ENCODE assay signal across 1 cellular context in genomic region chr9:127873223-127873691, GRCh38.
TF ChIP-seq lines count a peak whose summit lies in the region.

No MANE protein-coding gene starts in this region.

TF ChIP-seq in K562, 482 proteins besides CTCF, POLR2A, EP300 and RAD21:
- no peak for TF ChIP-seq CAMTA2 (CRISPR knock-in tag; conservative IDR thresholded peaks at IDR 0.05)
- TF ChIP-seq ZBTB17 (CRISPR knock-in tag; IDR thresholded peaks at IDR 0.05): no peak
- TF ChIP-seq VEZF1 (CRISPR knock-in tag; IDR thresholded peaks at IDR 0.05): 0 out of 2 replicates have a peak, but pooled peaks have one; percentile 12
- no peak for TF ChIP-seq PTBP1 (IDR thresholded peaks at IDR 0.05; ENCODE audit: low read depth, low read length)
- no peak for TF ChIP-seq SP2 (IDR thresholded peaks at IDR 0.05; ENCODE audit: extremely low read depth, low read depth, low read length, poor library complexity, severe bottlenecking)
- peak; percentile 97 for TF ChIP-seq ZBTB33 (CRISPR knock-in tag; IDR thresholded peaks at IDR 0.05)
- peak; percentile 91 for TF ChIP-seq RFX1 (IDR thresholded peaks at IDR 0.05)
- no peak for TF ChIP-seq MAFG (tag; conservative IDR thresholded peaks at IDR 0.05)
- TF ChIP-seq MXI1 (IDR thresholded peaks at IDR 0.05; ENCODE audit: low read depth, low read length): 0 out of 2 replicates have a peak, but pooled peaks have one; percentile 23
- TF ChIP-seq HNRNPLL (IDR thresholded peaks at IDR 0.05; ENCODE audit: low read depth, low read length, poor library complexity, severe bottlenecking): no peak
- no peak for TF ChIP-seq ESRRB (CRISPR knock-in tag; IDR thresholded peaks at IDR 0.05; ENCODE audit: borderline replicate concordance)
- peak; percentile 93 for TF ChIP-seq MYNN (IDR thresholded peaks at IDR 0.05)
- TF ChIP-seq MYNN (CRISPR knock-in tag; IDR thresholded peaks at IDR 0.05): no peak
